ENCODE assay signal across 10 cellular contexts in genomic region chr2:112821142-112821541, GRCh38. TPM values are rescaled to one million over a fixed set of nuclear protein-coding genes. Genes with fewer than 3 reads are reported as not detected.
DNase-seq lines count a peak whose midpoint lies in the region; ATAC-seq and TF ChIP-seq lines count a peak whose summit lies in the region.
"Had no signal": no experiment of that assay in that cellular context is flagged by ENCODE, and none has a peak within 500 bp of the region (broad histone marks: within the 10 kb centered on the region; RNA-seq: fewer than 3 reads in every experiment).

No MANE protein-coding gene starts in this region.

- no peak overlapping the region for H3K4me3 Mint-ChIP-seq in activated T-cell treated with anti-CD3 and anti-CD28 coated beads, Interleukin-2, amount 50 U/mL, for 24 hours
- H3K4me3 Mint-ChIP-seq in Caco-2 (ENCODE audit: unreplicated experiment) = no peak overlapping the region

- H3K27me3 ChIP-seq in Caco-2 (replicated peaks; ENCODE audit: control insufficient read depth, insufficient read depth, low read length) = no peaks in the 10 kb centered on the region
- no peaks in the 10 kb centered on the region for H3K27me3 ChIP-seq in upper lobe of left lung
- H3K27me3 ChIP-seq in Karpas-422 (ENCODE audit: low read length) = no peaks in the 10 kb centered on the region

- no TSS peak for BruUV-seq in Caco-2 (replicated peaks; lab: Mats Ljungman, UMichigan)

- no peaks in the 10 kb centered on the region for H3K27me3 Mint-ChIP-seq in activated T-cell treated with anti-CD3 and anti-CD28 coated beads, Interleukin-2, amount 50 U/mL, for 24 hours
- no peaks in the 10 kb centered on the region for H3K27me3 Mint-ChIP-seq in Caco-2 (ENCODE audit: insufficient read depth, unreplicated experiment)

- H4K20me1 ChIP-seq in Karpas-422 (ENCODE audit: insufficient read depth, low read depth, low read length) = no peaks in the 10 kb centered on the region

- TF ChIP-seq EP300 in upper lobe of left lung (IDR thresholded peaks at IDR 0.05) = no peak

- H2AFZ ChIP-seq in Karpas-422 (ENCODE audit: low read length) = no peak overlapping the region

- WGBS in upper lobe of left lung, 2 donors = 76 to 82% methylated on average over 5 of the region's 5 CpGs

- H3K4me1 ChIP-seq in Caco-2 (0 out of 2 replicates have a peak, but pooled peaks cover 5% of the 10 kb centered on the region), upper lobe of left lung (no peaks in the 10 kb centered on the region), Karpas-422 (ENCODE audit: low read length) (no peaks in the 10 kb centered on the region)

- intact Hi-C loops in Caco-2 (cut with micrococcal nuclease; ENCODE audit: unreplicated experiment) = no loop called here

- H3K27ac Mint-ChIP-seq in activated T-cell treated with anti-CD3 and anti-CD28 coated beads, Interleukin-2, amount 50 U/mL, for 24 hours = peak overlapping the region; percentile 83
- no peak overlapping the region for H3K27ac Mint-ChIP-seq in Caco-2 (ENCODE audit: unreplicated experiment)

- H3K9me2 ChIP-seq in Karpas-422 (replicated peaks; ENCODE audit: insufficient read depth, low read length) = no peaks in the 10 kb centered on the region

- H3K9ac ChIP-seq in Karpas-422 (ENCODE audit: low read length) = no peak overlapping the region

- no peak overlapping the region for H3K4me2 ChIP-seq in Karpas-422 (ENCODE audit: low read depth, low read length, poor library complexity, severe bottlenecking)

- H3K4me3 ChIP-seq in Caco-2 (ENCODE audit: low read depth, low read length) (no peak overlapping the region), upper lobe of left lung (no peak overlapping the region), Karpas-422 (ENCODE audit: low read length) (no peak overlapping the region)

- H3K79me2 ChIP-seq in Karpas-422 (ENCODE audit: low read length) = no peaks in the 10 kb centered on the region

- H3K36me3 ChIP-seq in Caco-2 (ENCODE audit: control insufficient read depth, insufficient read depth, low read length) = no peaks in the 10 kb centered on the region
- no peaks in the 10 kb centered on the region for H3K36me3 ChIP-seq in upper lobe of left lung
- H3K36me3 ChIP-seq in Karpas-422 (ENCODE audit: insufficient read depth, low read length) = no peaks in the 10 kb centered on the region

- ATAC-seq in HG03066 (IDR thresholded peaks at IDR 0.05; ENCODE audit: low read depth, unreplicated experiment) (peak; percentile 84), upper lobe of left lung (ENCODE audit: low FRiP score in 2 of 2) (no peak), GM18519 (IDR thresholded peaks at IDR 0.05; ENCODE audit: low FRiP score, unreplicated experiment) (no peak)

- H3K4me1 Mint-ChIP-seq in activated T-cell treated with anti-CD3 and anti-CD28 coated beads, Interleukin-2, amount 50 U/mL, for 24 hours (ENCODE audit: low read depth) = peaks cover 30% of the 10 kb centered on the region
- no peaks in the 10 kb centered on the region for H3K4me1 Mint-ChIP-seq in Caco-2 (ENCODE audit: low read depth, unreplicated experiment)

- H3K9me3 Mint-ChIP-seq in activated T-cell treated with anti-CD3 and anti-CD28 coated beads, Interleukin-2, amount 50 U/mL, for 24 hours = no peaks in the 10 kb centered on the region
- H3K9me3 Mint-ChIP-seq in Caco-2 (ENCODE audit: unreplicated experiment) = no peaks in the 10 kb centered on the region

- POLR2A ChIA-PET in Caco-2 (lab: Charles Lee) = no interaction called here

- H3K27ac ChIP-seq in upper lobe of left lung (no peak overlapping the region), Karpas-422 (ENCODE audit: low read length) (no peak overlapping the region)

- peak; percentile 31 for DNase-seq in stimulated activated naive CD4-positive, alpha-beta T cell treated with Interleukin-2 at 50 U/mL for 16 hours (lab: John Stamatoyannopoulos, UW)
- no peak for DNase-seq in stimulated activated naive CD4-positive, alpha-beta T cell (lab: John Stamatoyannopoulos, UW)
- no peak for DNase-seq in activated T-cell treated with anti-CD3 and anti-CD28 coated beads, Interleukin-2, amount 50 U/mL, for 24 hours
- DNase-seq in Caco-2 (no peak), upper lobe of left lung (no peak), Karpas-422 (no peak)
- DNase-seq: glutamatergic neuron had no signal

- TF ChIP-seq POLR2A in upper lobe of left lung (IDR thresholded peaks at IDR 0.05) = no peak

- H3K9me3 ChIP-seq in Caco-2 (no peaks in the 10 kb centered on the region), upper lobe of left lung (no peaks in the 10 kb centered on the region), Karpas-422 (ENCODE audit: low read length) (no peaks in the 10 kb centered on the region)

- no peaks in the 10 kb centered on the region for H3K36me3 Mint-ChIP-seq in activated T-cell treated with anti-CD3 and anti-CD28 coated beads, Interleukin-2, amount 50 U/mL, for 24 hours (ENCODE audit: low read depth)
- H3K36me3 Mint-ChIP-seq in Caco-2 (ENCODE audit: insufficient read depth, unreplicated experiment) = no peaks in the 10 kb centered on the region

- CTCF ChIA-PET in Caco-2 (lab: Charles Lee) = no interaction called here

- TF ChIP-seq CTCF in Caco-2 (IDR thresholded peaks at IDR 0.05; ENCODE audit: insufficient read depth in 1 of 2, low read depth in 1 of 2, low read length in 1 of 2, severe bottlenecking in 1 of 2, unreplicated experiment in 1 of 2) (no peak), upper lobe of left lung (IDR thresholded peaks at IDR 0.05) (no peak)

RNA-seq across cellular contexts. Expression of gene IL1B, which starts 15.4 kb away (rescaled TPM):
- 0.18 TPM in 1 of 2 replicates, not detected in the other for total RNA-seq in Caco-2 (2022)
- total RNA-seq in upper lobe of left lung = 10 to 100 TPM in 3 of 6 donors, 1 to 10 TPM in 2, under 1 TPM in 1; 0.59 to 27.4 (median 9.6) TPM
- not detected in 2 replicates for total RNA-seq in Karpas-422 (2014; rRNA removed; shearing (Covaris generic); ENCODE audit: low replicate concordance)
- total RNA-seq: pulmonary artery endothelial cell had no signal

RNA-seq across cellular contexts. Expression of gene IL1A, which starts 36.8 kb away (rescaled TPM):
- total RNA-seq in Caco-2 (2022) (not detected in 2 replicates), upper lobe of left lung (1 to 10 TPM in 3 of 6 donors, not detected in 3; 2.5 to 4.7 (median 3.0) TPM)
- 0.15 TPM in 1 of 2 replicates, not detected in the other for total RNA-seq in Karpas-422 (2014; rRNA removed; shearing (Covaris generic); ENCODE audit: low replicate concordance)

RNA-seq across cellular contexts. Expression of gene CKAP2L, which starts 56.7 kb away (rescaled TPM):
- total RNA-seq in Caco-2 (2022) = 20.7 and 23.6 TPM in 2 replicates
- 1 to 10 TPM in 5 of 6 donors, under 1 TPM in 1; 0.49 to 2.3 (median 1.7) TPM for total RNA-seq in upper lobe of left lung
- 8.9 and 17.0 TPM in 2 replicates for total RNA-seq in Karpas-422 (2014; rRNA removed; shearing (Covaris generic); ENCODE audit: low replicate concordance)
